Comparison of ENCODE assay signal across 8 cellular contexts in the genomic region with DNA sequence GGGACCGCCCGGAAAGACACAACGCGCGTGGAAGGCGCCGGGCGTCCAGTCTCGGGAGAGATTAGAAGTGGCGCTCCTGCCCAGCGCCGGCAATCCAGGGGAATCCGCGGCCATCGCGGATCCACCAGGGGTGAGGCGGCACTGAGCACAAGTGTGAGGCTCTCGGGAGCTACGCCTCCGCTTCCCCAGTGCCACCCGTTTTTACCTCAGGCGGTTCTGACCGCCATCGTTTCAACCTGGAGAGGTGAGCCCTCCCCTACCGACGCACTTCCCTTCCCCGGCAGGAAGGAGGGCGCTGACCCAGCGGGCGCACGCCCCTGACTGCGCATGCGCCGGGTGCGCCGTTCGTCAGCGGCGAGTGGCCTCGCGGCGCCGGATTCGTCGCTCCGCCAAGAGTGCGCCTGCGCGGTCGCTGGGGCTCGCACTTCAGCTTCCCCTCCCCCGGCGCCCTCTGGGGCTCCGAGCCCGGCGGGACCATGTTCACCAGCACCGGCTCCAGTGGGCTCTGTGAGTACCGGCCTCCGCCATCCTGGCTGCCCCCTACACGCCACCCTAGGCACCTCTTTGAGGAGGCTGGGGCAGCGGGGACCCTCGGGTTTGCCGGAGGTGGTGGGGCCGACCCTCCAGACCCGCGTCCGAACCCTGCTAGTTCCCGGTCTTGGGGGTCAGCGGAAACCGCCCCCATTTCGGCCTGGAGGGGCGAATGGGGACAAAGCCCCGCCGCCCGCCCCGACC. TPM values are rescaled to one million over a fixed set of nuclear protein-coding genes. Genes with fewer than 3 reads are reported as not detected.
DNase-seq lines count a peak whose midpoint lies in the region; ATAC-seq and TF ChIP-seq lines count a peak whose summit lies in the region.

A gene with protein sequence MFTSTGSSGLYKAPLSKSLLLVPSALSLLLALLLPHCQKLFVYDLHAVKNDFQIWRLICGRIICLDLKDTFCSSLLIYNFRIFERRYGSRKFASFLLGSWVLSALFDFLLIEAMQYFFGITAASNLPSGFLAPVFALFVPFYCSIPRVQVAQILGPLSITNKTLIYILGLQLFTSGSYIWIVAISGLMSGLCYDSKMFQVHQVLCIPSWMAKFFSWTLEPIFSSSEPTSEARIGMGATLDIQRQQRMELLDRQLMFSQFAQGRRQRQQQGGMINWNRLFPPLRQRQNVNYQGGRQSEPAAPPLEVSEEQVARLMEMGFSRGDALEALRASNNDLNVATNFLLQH (plus strand): TSS at position 422 of the 735 bp plus-strand sequence. CDS start 55 bp downstream, at position 477.

- ATAC-seq in GM21825 (IDR thresholded peaks at IDR 0.05; ENCODE audit: unreplicated experiment): peak; percentile 77
- ATAC-seq in naive thymus-derived CD8-positive, alpha-beta T cell: peak; percentile 74 to 82

- no peaks in the 10 kb centered on the region for H3K9me3 Mint-ChIP-seq in activated T-helper 1 cell treated with anti-CD3 and anti-CD28 coated beads, Interleukin-12 subunit alpha, Interleukin-12 subunit beta, Interleukin-2, Interleukin-4 antibody, amounts not matched to agents 30 ng/mL and 10 ng/mL and 1 ng/mL, durations not matched to agents 14 hours and 24 hours and 36 hours
- no peaks in the 10 kb centered on the region for H3K9me3 Mint-ChIP-seq in naive thymus-derived CD8-positive, alpha-beta T cell

- H3F3A ChIP-seq in DOHH2 (ENCODE audit: control insufficient read depth, insufficient read depth): peaks cover 9% of the 10 kb centered on the region

- no peaks in the 10 kb centered on the region for H3K27me3 ChIP-seq in DOHH2 (ENCODE audit: control insufficient read depth, low read length)
- no peaks in the 10 kb centered on the region for H3K27me3 ChIP-seq in Karpas-422 (ENCODE audit: low read length)

- peaks cover 41% of the 10 kb centered on the region for H3K4me1 ChIP-seq in DOHH2 (ENCODE audit: control insufficient read depth, low read length)
- H3K4me1 ChIP-seq in Karpas-422 (ENCODE audit: low read length): peaks cover 68% of the 10 kb centered on the region

- H3K4me2 ChIP-seq in DOHH2 (ENCODE audit: low read length) (peak within 1 kb of the TSS; percentile 86), Karpas-422 (ENCODE audit: low read depth, low read length, poor library complexity, severe bottlenecking) (peak within 1 kb of the TSS; percentile 98)

- H3K4me3 ChIP-seq in DOHH2 (ENCODE audit: low read length) (peak within 1 kb of the TSS; percentile 87), Karpas-422 (ENCODE audit: low read length) (peak within 1 kb of the TSS; percentile 81)

- H3K27ac ChIP-seq in DOHH2 (ENCODE audit: low read depth, low read length): peak within 1 kb of the TSS; percentile 65
- peak within 1 kb of the TSS; percentile 89 for H3K27ac ChIP-seq in Karpas-422 (ENCODE audit: low read length)

- peaks cover 25% of the 10 kb centered on the region for H3K36me3 Mint-ChIP-seq in activated T-helper 1 cell treated with anti-CD3 and anti-CD28 coated beads, Interleukin-12 subunit alpha, Interleukin-12 subunit beta, Interleukin-2, Interleukin-4 antibody, amounts not matched to agents 30 ng/mL and 10 ng/mL and 1 ng/mL, durations not matched to agents 14 hours and 24 hours and 36 hours (ENCODE audit: low read depth)
- H3K36me3 Mint-ChIP-seq in naive thymus-derived CD8-positive, alpha-beta T cell: peaks cover 5 to 7% (median 6%) of the 10 kb centered on the region in 3 donors

- H3K9ac ChIP-seq in Karpas-422 (ENCODE audit: low read length): peak within 1 kb of the TSS; percentile 97

- POLR2A ChIA-PET in naive thymus-derived CD8-positive, alpha-beta T cell (lab: Charles Lee): interaction anchor here (0.6 to 13.7 kb wide), 31 partner anchors 9 to 301 kb away, joined by 3 to 319 read pairs (median 7); a partner anchor contains a TSS

- H3K9me3 ChIP-seq in DOHH2 (ENCODE audit: control insufficient read depth, insufficient read depth, low read length) (no peaks in the 10 kb centered on the region), Karpas-422 (ENCODE audit: low read length) (no peaks in the 10 kb centered on the region)

- intact Hi-C loops in activated T-helper 1 cell treated with anti-CD3 and anti-CD28 coated beads, Interleukin-12 subunit alpha, Interleukin-12 subunit beta, Interleukin-2, Interleukin-4 antibody, amounts not matched to agents 30 ng/mL and 10 ng/mL and 1 ng/mL, durations not matched to agents 14 hours and 24 hours and 36 hours (cut with micrococcal nuclease): loop anchor here (1.0 to 5.0 kb wide), 11 partner anchors 14 to 1223 kb away; a partner anchor contains a TSS

- peak within 1 kb of the TSS; percentile 98 for H3K4me3 Mint-ChIP-seq in activated T-helper 1 cell treated with anti-CD3 and anti-CD28 coated beads, Interleukin-12 subunit alpha, Interleukin-12 subunit beta, Interleukin-2, Interleukin-4 antibody, amounts not matched to agents 30 ng/mL and 10 ng/mL and 1 ng/mL, durations not matched to agents 14 hours and 24 hours and 36 hours
- H3K4me3 Mint-ChIP-seq in naive thymus-derived CD8-positive, alpha-beta T cell: peak within 1 kb of the TSS; percentile 93 to 100 (median 96)

- H3K79me2 ChIP-seq in DOHH2 (ENCODE audit: control insufficient read depth, low read length) (peaks cover 63% of the 10 kb centered on the region), Karpas-422 (ENCODE audit: low read length) (peaks cover 57% of the 10 kb centered on the region)

- H3K36me3 ChIP-seq in DOHH2 (ENCODE audit: control insufficient read depth, low read length) (peaks cover 7% of the 10 kb centered on the region), Karpas-422 (ENCODE audit: insufficient read depth, low read length) (no peaks in the 10 kb centered on the region)

- DNase-seq in Karpas-422 (peak; percentile 98), RKO (ENCODE audit: low spot score) (peak; percentile 82), fibroblast of gingiva (ENCODE audit: low read depth) (peak; percentile 90)
- peak; percentile 97 for DNase-seq in activated T-helper 1 cell treated with anti-CD3 and anti-CD28 coated beads, Interleukin-12 subunit alpha, Interleukin-12 subunit beta, Interleukin-2, Interleukin-4 antibody, amounts not matched to agents 30 ng/mL and 10 ng/mL and 1 ng/mL, durations not matched to agents 14 hours and 24 hours and 36 hours (ENCODE audit: low spot score)
- peak; percentile 91 to 99 (median 98) for DNase-seq in naive thymus-derived CD8-positive, alpha-beta T cell
- DNase-seq in stimulated activated naive CD4-positive, alpha-beta T cell (lab: John Stamatoyannopoulos, UW): peak; percentile 89 to 98 (median 96)

- no peaks in the 10 kb centered on the region for H3K27me3 Mint-ChIP-seq in activated T-helper 1 cell treated with anti-CD3 and anti-CD28 coated beads, Interleukin-12 subunit alpha, Interleukin-12 subunit beta, Interleukin-2, Interleukin-4 antibody, amounts not matched to agents 30 ng/mL and 10 ng/mL and 1 ng/mL, durations not matched to agents 14 hours and 24 hours and 36 hours (ENCODE audit: insufficient read depth)
- H3K27me3 Mint-ChIP-seq in naive thymus-derived CD8-positive, alpha-beta T cell: peaks cover 0 to 1% (median 0%) of the 10 kb centered on the region in 5 donors

- H3K4me1 Mint-ChIP-seq in activated T-helper 1 cell treated with anti-CD3 and anti-CD28 coated beads, Interleukin-12 subunit alpha, Interleukin-12 subunit beta, Interleukin-2, Interleukin-4 antibody, amounts not matched to agents 30 ng/mL and 10 ng/mL and 1 ng/mL, durations not matched to agents 14 hours and 24 hours and 36 hours (ENCODE audit: low read depth): peaks cover 65% of the 10 kb centered on the region
- peaks cover 32 to 77% (median 70%) of the 10 kb centered on the region in 4 donors for H3K4me1 Mint-ChIP-seq in naive thymus-derived CD8-positive, alpha-beta T cell

- TF ChIP-seq CTCF in DOHH2 (IDR thresholded peaks at IDR 0.05; ENCODE audit: low read depth, low read length, poor library complexity, severe bottlenecking): no peak

- no peak within 1 kb of the TSS for H2AFZ ChIP-seq in Karpas-422 (ENCODE audit: low read length)

- H3K9me2 ChIP-seq in DOHH2 (replicated peaks; ENCODE audit: control insufficient read depth, low read length) (no peaks in the 10 kb centered on the region), Karpas-422 (replicated peaks; ENCODE audit: insufficient read depth, low read length) (no peaks in the 10 kb centered on the region)

- peaks cover 14% of the 10 kb centered on the region for H4K20me1 ChIP-seq in DOHH2 (ENCODE audit: control insufficient read depth, insufficient read depth, low read depth, low read length)
- peaks cover 6% of the 10 kb centered on the region; the same call in 1 of the 2 replicates for H4K20me1 ChIP-seq in Karpas-422 (ENCODE audit: insufficient read depth, low read depth, low read length)

- peak within 1 kb of the TSS; percentile 96 for H3K27ac Mint-ChIP-seq in activated T-helper 1 cell treated with anti-CD3 and anti-CD28 coated beads, Interleukin-12 subunit alpha, Interleukin-12 subunit beta, Interleukin-2, Interleukin-4 antibody, amounts not matched to agents 30 ng/mL and 10 ng/mL and 1 ng/mL, durations not matched to agents 14 hours and 24 hours and 36 hours
- peak within 1 kb of the TSS; percentile 95 to 99 (median 97) for H3K27ac Mint-ChIP-seq in naive thymus-derived CD8-positive, alpha-beta T cell

RNA-seq across cellular contexts. Expression of the gene that starts here (rescaled TPM):
- total RNA-seq in Karpas-422 (2014; rRNA removed; shearing (Covaris generic); ENCODE audit: low replicate concordance): 50.6 and 58.3 TPM in 2 replicates
- total RNA-seq in activated T-helper 1 cell treated with anti-CD3 and anti-CD28 coated beads, Interleukin-12 subunit alpha, Interleukin-12 subunit beta, Interleukin-2, Interleukin-4 antibody, amounts not matched to agents 30 ng/mL and 10 ng/mL and 1 ng/mL, durations not matched to agents 14 hours and 24 hours and 36 hours: 52.1 and 56.3 TPM in 2 replicates
- total RNA-seq in naive thymus-derived CD8-positive, alpha-beta T cell: 100 to 1,000 TPM; 105 to 108 TPM
- polyA plus RNA-seq in naive thymus-derived CD8-positive, alpha-beta T cell: 100 to 1,000 TPM; 160 to 178 (median 173) TPM

Comparison
In these comparisons a context has a peak if more than half of its experiments do, and no peak if none do; other contexts are left out.
1. Peak in every context shown above with its lines: DNase-seq, ATAC-seq, H3K4me3 ChIP-seq and H3K27ac ChIP-seq.